Comparison of ENCODE assay signal across 9 cellular contexts in genomic region chr6:44219815-44220784, GRCh38. TPM values are rescaled to one million over a fixed set of nuclear protein-coding genes. Genes with fewer than 3 reads are reported as not detected.
DNase-seq lines count a peak whose midpoint lies in the region; ATAC-seq and TF ChIP-seq lines count a peak whose summit lies in the region.
"Had no signal": no experiment of that assay in that cellular context is flagged by ENCODE, and none has a peak within 500 bp of the region (broad histone marks: within the 10 kb centered on the region; RNA-seq: fewer than 3 reads in every experiment).

No MANE protein-coding gene starts in this region.

- H2AFZ ChIP-seq in smooth muscle cell (ENCODE audit: low read depth) = no peak overlapping the region

- H3K27ac ChIP-seq in smooth muscle cell (ENCODE audit: low read depth) = no peak overlapping the region

- peak overlapping the region; percentile 36 for H3K4me3 Mint-ChIP-seq in activated CD8-positive, alpha-beta T cell treated with anti-CD3 and anti-CD28 coated beads, Interleukin-2, amount 10 ng/mL, durations not matched to agents 7 days and 5 days
- H3K4me3 Mint-ChIP-seq in immature natural killer cell = peak overlapping the region in 3 of 5 donors; percentile 30 to 42 (median 40)

- no peaks in the 10 kb centered on the region for H4K20me1 ChIP-seq in smooth muscle cell (ENCODE audit: low read depth)

- H3K4me1 Mint-ChIP-seq in activated CD8-positive, alpha-beta T cell treated with anti-CD3 and anti-CD28 coated beads, Interleukin-2, amount 10 ng/mL, durations not matched to agents 7 days and 5 days (ENCODE audit: low read depth) = peaks cover 45% of the 10 kb centered on the region
- peaks cover 17 to 32% of the 10 kb centered on the region in 2 donors for H3K4me1 Mint-ChIP-seq in immature natural killer cell

- H3K27me3 ChIP-seq in H7 (ENCODE audit: control insufficient read depth, insufficient read depth, low read length) (no peaks in the 10 kb centered on the region), smooth muscle cell (ENCODE audit: low read depth) (no peaks in the 10 kb centered on the region)

- WGBS in smooth muscle cell (ENCODE audit: low lambda C conversion rate) = 74% methylated on average over 23 of the region's 28 CpGs

- TF ChIP-seq CTCF in smooth muscle cell (IDR thresholded peaks at IDR 0.05; ENCODE audit: borderline replicate concordance, insufficient read depth, poor library complexity, severe bottlenecking) = no peak

- peaks cover 48% of the 10 kb centered on the region for H3K4me1 ChIP-seq in smooth muscle cell (ENCODE audit: low read depth)

- ATAC-seq in activated CD8-positive, alpha-beta T cell treated with anti-CD3 and anti-CD28 coated beads, Interleukin-2, amount 10 ng/mL, durations not matched to agents 7 days and 5 days = no peak
- no peak for ATAC-seq in HG02852 (IDR thresholded peaks at IDR 0.05; ENCODE audit: unreplicated experiment)
- ATAC-seq in HG03039 (IDR thresholded peaks at IDR 0.05; ENCODE audit: unreplicated experiment) = no peak

- DNase-seq in H7 (no peak), immature natural killer cell (no peak), smooth muscle cell (lab: John Stamatoyannopoulos, UW; ENCODE audit: unreplicated experiment) (no peak), NCI-H2107 treated with DMSO at 0.1 percent for 48 hours (lab: John Stamatoyannopoulos, UW; ENCODE audit: unreplicated experiment) (no peak), kidney tubule cell (ENCODE audit: low spot score) (no peak)
- DNase-seq in activated CD8-positive, alpha-beta T cell treated with anti-CD3 and anti-CD28 coated beads, Interleukin-2, amount 10 ng/mL, durations not matched to agents 7 days and 5 days = no peak
- DNase-seq: activated T-cell treated with anti-CD3 and anti-CD28 coated beads for 4 hours had no signal

- peaks cover 9% of the 10 kb centered on the region for H3F3A ChIP-seq in smooth muscle cell (ENCODE audit: low read depth)

- no peaks in the 10 kb centered on the region for H3K9me3 Mint-ChIP-seq in activated CD8-positive, alpha-beta T cell treated with anti-CD3 and anti-CD28 coated beads, Interleukin-2, amount 10 ng/mL, durations not matched to agents 7 days and 5 days (ENCODE audit: insufficient read depth)
- H3K9me3 Mint-ChIP-seq in immature natural killer cell = no peaks in the 10 kb centered on the region

- H3K4me3 ChIP-seq in H7 (ENCODE audit: insufficient read depth, low read depth, low read length) = peak overlapping the region; percentile 53
- H3K4me3 ChIP-seq in smooth muscle cell = peak overlapping the region; percentile 57

- no peak overlapping the region for H3K9ac ChIP-seq in smooth muscle cell (ENCODE audit: low read depth)

- peaks cover 9% of the 10 kb centered on the region for H3K27me3 Mint-ChIP-seq in activated CD8-positive, alpha-beta T cell treated with anti-CD3 and anti-CD28 coated beads, Interleukin-2, amount 10 ng/mL, durations not matched to agents 7 days and 5 days (ENCODE audit: low read depth)
- peaks cover 9 to 20% (median 11%) of the 10 kb centered on the region in 3 donors for H3K27me3 Mint-ChIP-seq in immature natural killer cell (ENCODE audit: low read depth in 3 of 3)

- peaks cover 2% of the 10 kb centered on the region for H3K36me3 Mint-ChIP-seq in activated CD8-positive, alpha-beta T cell treated with anti-CD3 and anti-CD28 coated beads, Interleukin-2, amount 10 ng/mL, durations not matched to agents 7 days and 5 days (ENCODE audit: low read depth)
- H3K36me3 Mint-ChIP-seq in immature natural killer cell = no peaks in the 10 kb centered on the region

- H3K79me2 ChIP-seq in smooth muscle cell (ENCODE audit: low read depth) = no peaks in the 10 kb centered on the region

- H3K36me3 ChIP-seq in H7 (replicated peaks; ENCODE audit: control insufficient read depth, insufficient read depth, low read length) = no peaks in the 10 kb centered on the region
- no peaks in the 10 kb centered on the region for H3K36me3 ChIP-seq in smooth muscle cell (ENCODE audit: low read depth)

- no peaks in the 10 kb centered on the region for H3K9me3 ChIP-seq in smooth muscle cell (replicated peaks; ENCODE audit: low read depth)

- H3K27ac Mint-ChIP-seq in activated CD8-positive, alpha-beta T cell treated with anti-CD3 and anti-CD28 coated beads, Interleukin-2, amount 10 ng/mL, durations not matched to agents 7 days and 5 days = no peak overlapping the region
- H3K27ac Mint-ChIP-seq in immature natural killer cell = no peak overlapping the region

- peak overlapping the region; percentile 96 for H3K4me2 ChIP-seq in smooth muscle cell

- POLR2A ChIA-PET in activated CD8-positive, alpha-beta T cell treated with anti-CD3 and anti-CD28 coated beads, Interleukin-2, amount 10 ng/mL, durations not matched to agents 7 days and 5 days (lab: Charles Lee) = interaction anchor here (0.6 to 1.3 kb wide), 2 partner anchors 27 to 129 kb away, joined by 3 to 5 read pairs; partner anchors contain the start of gene HSP90AB1

- CTCF ChIA-PET in activated CD8-positive, alpha-beta T cell treated with anti-CD3 and anti-CD28 coated beads, Interleukin-2, amount 10 ng/mL, durations not matched to agents 7 days and 5 days (lab: Charles Lee) = interaction anchor here (1.4 to 1.7 kb wide), 2 partner anchors 16 to 26 kb away, joined by 6 read pairs; no protein-coding TSS in a partner anchor

RNA-seq across cellular contexts. Expression of gene SLC29A1, which starts 3.3 kb away (rescaled TPM):
- total RNA-seq in H7 (2014; rRNA removed; shearing (Covaris generic)) = 68.6 and 71.9 TPM in 2 replicates
- 10 to 100 TPM; 49.2 to 53.4 TPM for total RNA-seq in activated CD8-positive, alpha-beta T cell treated with anti-CD3 and anti-CD28 coated beads, Interleukin-2, amount 10 ng/mL, durations not matched to agents 7 days and 5 days
- polyA plus RNA-seq in immature natural killer cell (1 to 10 TPM; 1.5 to 3.0 (median 1.8) TPM), smooth muscle cell (7.4 and 8.1 TPM in 2 replicates)
- 7.3 and 8.0 TPM in 2 replicates for total RNA-seq in smooth muscle cell

RNA-seq across cellular contexts. Expression of gene MYMX, which starts 3.4 kb away (rescaled TPM):
- 5.2 and 6.0 TPM in 2 replicates for total RNA-seq in H7 (2014; rRNA removed; shearing (Covaris generic))
- not detected for total RNA-seq in activated CD8-positive, alpha-beta T cell treated with anti-CD3 and anti-CD28 coated beads, Interleukin-2, amount 10 ng/mL, durations not matched to agents 7 days and 5 days
- polyA plus RNA-seq in immature natural killer cell (not detected), smooth muscle cell (not detected in 2 replicates)
- not detected in 2 replicates for total RNA-seq in smooth muscle cell

RNA-seq across cellular contexts. Expression of gene HSP90AB1, which starts 26.8 kb away (rescaled TPM):
- 1,821 and 1,973 TPM in 2 replicates for total RNA-seq in H7 (2014; rRNA removed; shearing (Covaris generic))
- 100 to 1,000 TPM; 741 to 755 TPM for total RNA-seq in activated CD8-positive, alpha-beta T cell treated with anti-CD3 and anti-CD28 coated beads, Interleukin-2, amount 10 ng/mL, durations not matched to agents 7 days and 5 days
- polyA plus RNA-seq in immature natural killer cell (100 to 1,000 TPM; 185 to 309 (median 280) TPM), smooth muscle cell (408 TPM in 2 replicates)
- 736 and 781 TPM in 2 replicates for total RNA-seq in smooth muscle cell

RNA-seq across cellular contexts. Expression of gene SLC35B2, which starts 37.2 kb away (rescaled TPM):
- total RNA-seq in H7 (2014; rRNA removed; shearing (Covaris generic)) = 27.2 and 28.7 TPM in 2 replicates
- total RNA-seq in activated CD8-positive, alpha-beta T cell treated with anti-CD3 and anti-CD28 coated beads, Interleukin-2, amount 10 ng/mL, durations not matched to agents 7 days and 5 days = 10 to 100 TPM; 31.6 to 32.8 TPM
- polyA plus RNA-seq in immature natural killer cell (100 to 1,000 TPM in 1 of 3 donors, 10 to 100 TPM in 2; 64.1 to 119 (median 69.1) TPM), smooth muscle cell (112 and 117 TPM in 2 replicates)
- 68.6 and 78.0 TPM in 2 replicates for total RNA-seq in smooth muscle cell

RNA-seq across cellular contexts. Expression of gene NFKBIE, which starts 45.3 kb away (rescaled TPM):
- total RNA-seq in H7 (2014; rRNA removed; shearing (Covaris generic)) = 9.7 and 12.3 TPM in 2 replicates
- 10 to 100 TPM; 14.1 to 16.9 TPM for total RNA-seq in activated CD8-positive, alpha-beta T cell treated with anti-CD3 and anti-CD28 coated beads, Interleukin-2, amount 10 ng/mL, durations not matched to agents 7 days and 5 days
- polyA plus RNA-seq in immature natural killer cell (1 to 10 TPM; 3.8 to 8.4 (median 8.3) TPM), smooth muscle cell (11.3 and 12.3 TPM in 2 replicates)
- total RNA-seq in smooth muscle cell = 7.0 and 11.4 TPM in 2 replicates
